6 cellular contexts compared by ENCODE assay signal in genomic region chr19:35775046-35775297, GRCh38. TPM values are rescaled to one million over a fixed set of nuclear protein-coding genes. Genes with fewer than 3 reads are reported as not detected.
DNase-seq lines count a peak whose midpoint lies in the region; ATAC-seq, FAIRE-seq and TF ChIP-seq lines count a peak whose summit lies in the region.

No MANE protein-coding gene starts in this region.

- peaks cover 33% of the 10 kb centered on the region for H3K4me1 Mint-ChIP-seq in nephron progenitor cell

- DNase-seq in GM23248 (no peak), K562 (ENCODE audit: extremely low read depth in 1 of 4, low spot score in 3 of 4) (no peak), nephron progenitor cell (no peak), aorta (no peak)

- H3K36me3 ChIP-seq in GM23248 (ENCODE audit: low read depth) (no peaks in the 10 kb centered on the region), K562 (ENCODE audit: control insufficient read depth, insufficient read depth, low read length) (peaks cover 15% of the 10 kb centered on the region; the same call in 2 of the 3 replicates), aorta (ENCODE audit: control insufficient read depth in 1 of 2, insufficient read depth in 2 of 2, low read length in 1 of 2) (no peaks in the 10 kb centered on the region)

- H3K9ac ChIP-seq in GM23248 (no peak overlapping the region), K562 (ENCODE audit: insufficient read depth in 1 of 2, low read depth in 2 of 2, low read length in 2 of 2) (peak overlapping the region; percentile 5 to 77; a peak in 2 of 4 replicates)

- no peak for TF ChIP-seq CTCF in K562 (IDR thresholded peaks at IDR 0.05 in 2 of 3, conservative IDR thresholded peaks at IDR 0.05 in 1 of 3; ENCODE audit: insufficient read depth in 2 of 3, low read depth in 1 of 3, low read length in 3 of 3)
- TF ChIP-seq CTCF in nephron progenitor cell (IDR thresholded peaks at IDR 0.05), result no peak

- ATAC-seq in K562, result peak; percentile 24
- ATAC-seq in aorta (ENCODE audit: low FRiP score), result no peak
- no peak for ATAC-seq in HG03095 (IDR thresholded peaks at IDR 0.05; ENCODE audit: unreplicated experiment)
- no peak for ATAC-seq in HG03025 (IDR thresholded peaks at IDR 0.05; ENCODE audit: low FRiP score, unreplicated experiment)

- intact Hi-C loops in K562 (cut with micrococcal nuclease), result no loop called here
- intact Hi-C loops in aorta (cut with DNase I), result loop anchor here in 1 of 2 donors (5.0 kb wide), 1 partner anchor 102 kb away; no protein-coding TSS in a partner anchor

- H3K27me3 Mint-ChIP-seq in nephron progenitor cell (ENCODE audit: low read depth, poor library complexity), result peaks cover 13% of the 10 kb centered on the region

- 2 to 4% methylated on average over 9 of the region's 9 CpGs for WGBS in GM23248 (ENCODE audit: low coverage in 1 of 2, low lambda C conversion rate in 2 of 2, missing lambda C conversion rate in 2 of 2), 2 experiments
- 0% methylated on average over 9 of the region's 9 CpGs for WGBS in K562 (ENCODE audit: insufficient coverage, low coverage, missing lambda C conversion rate)
- WGBS in aorta, 2 donors, result 8 to 14% methylated on average over 9 of the region's 9 CpGs

- no peak for TF ChIP-seq EP300 in K562 (IDR thresholded peaks at IDR 0.05; ENCODE audit: low read length)

- H2AFZ ChIP-seq in GM23248, result peak overlapping the region; percentile 75
- H2AFZ ChIP-seq in K562 (ENCODE audit: low read depth, low read length), result peak overlapping the region; percentile 85

- H3K79me2 ChIP-seq in GM23248 (ENCODE audit: insufficient read depth) (no peaks in the 10 kb centered on the region), K562 (ENCODE audit: control insufficient read depth, insufficient read depth, low read length) (peaks cover 5% of the 10 kb centered on the region; the same call in 1 of the 3 replicates)

- CTCF ChIA-PET in K562 (lab: Yijun Ruan, JAX; ENCODE audit: low intra/inter-chr PET ratio), result no interaction called here

- H4K20me1 ChIP-seq in GM23248 (ENCODE audit: insufficient read depth) (no peaks in the 10 kb centered on the region), K562 (replicated peaks; ENCODE audit: control insufficient read depth, insufficient read depth, low read length) (no peaks in the 10 kb centered on the region; the same call in 1 of the 2 replicates)

- no peak for FAIRE-seq in K562 (lab: Jason Lieb, UNC)

- H3F3A ChIP-seq in GM23248 (ENCODE audit: insufficient read depth), result peaks cover 12% of the 10 kb centered on the region

- H3K9me1 ChIP-seq in K562 (ENCODE audit: control insufficient read depth, insufficient read depth, low read length), result peaks cover 3% of the 10 kb centered on the region

- H3K36me3 Mint-ChIP-seq in nephron progenitor cell (ENCODE audit: low read depth), result peaks cover 9% of the 10 kb centered on the region

- no peaks in the 10 kb centered on the region for H3K9me2 ChIP-seq in GM23248 (ENCODE audit: insufficient read depth)

- TF ChIP-seq RAD21 in K562 (CRISPR knock-in tag; conservative IDR thresholded peaks at IDR 0.05 in 1 of 2, IDR thresholded peaks at IDR 0.05 in 1 of 2), result no peak

- POLR2A ChIA-PET in K562 (lab: Yijun Ruan, JAX), result interaction anchor here (0.8 to 1.4 kb wide), 2 partner anchors 10 to 31 kb away, joined by 3 read pairs; no protein-coding TSS in a partner anchor

- H3K27ac ChIP-seq in GM23248 (no peak overlapping the region), K562 (ENCODE audit: extremely low read depth, low read depth, low read length) (no peak overlapping the region), aorta (ENCODE audit: low read depth in 1 of 2, low read length in 2 of 2) (no peak overlapping the region)

- H3K9me3 ChIP-seq in GM23248 (ENCODE audit: low read depth), result no peaks in the 10 kb centered on the region
- H3K9me3 ChIP-seq in K562 (replicated peaks; ENCODE audit: control insufficient read depth, insufficient read depth, low read depth, low read length), result no peaks in the 10 kb centered on the region
- no peaks in the 10 kb centered on the region for H3K9me3 ChIP-seq in aorta (ENCODE audit: control insufficient read depth, low read length)

- no TSS peak for BruUV-seq in K562 (replicated peaks; lab: Mats Ljungman, UMichigan)

- peak overlapping the region; percentile 96 for H3K4me2 ChIP-seq in GM23248 (ENCODE audit: unreplicated experiment)
- peak overlapping the region; percentile 70 for H3K4me2 ChIP-seq in K562 (ENCODE audit: insufficient read depth, low read length)

- H3K27me3 ChIP-seq in GM23248 (replicated peaks; ENCODE audit: insufficient read depth) (no peaks in the 10 kb centered on the region), K562 (ENCODE audit: control insufficient read depth in 2 of 2, insufficient read depth in 2 of 2, low read length in 2 of 2) (no peaks in the 10 kb centered on the region), aorta (ENCODE audit: control insufficient read depth in 1 of 2, insufficient read depth in 2 of 2, low read length in 1 of 2) (no peaks in the 10 kb centered on the region)

- no peaks in the 10 kb centered on the region for H3K4me1 ChIP-seq in GM23248 (ENCODE audit: insufficient read depth)
- H3K4me1 ChIP-seq in K562 (replicated peaks in 1 of 2; ENCODE audit: control insufficient read depth in 2 of 2, insufficient read depth in 2 of 2, low read length in 2 of 2), result peaks cover 10 to 28% of the 10 kb centered on the region in 2 experiments
- H3K4me1 ChIP-seq in aorta (ENCODE audit: control insufficient read depth in 1 of 2, insufficient read depth in 2 of 2, low read length in 2 of 2), result no peaks in the 10 kb centered on the region

- H3K4me3 ChIP-seq in GM23248, result peak overlapping the region; percentile 72
- peak overlapping the region; percentile 57 for H3K4me3 ChIP-seq in K562
- no peak overlapping the region for H3K4me3 ChIP-seq in aorta (ENCODE audit: low read length in 2 of 2)

- no peak for TF ChIP-seq POLR2A in K562 (conservative IDR thresholded peaks at IDR 0.05)

- in situ Hi-C loops in GM23248 (cut with MboI), result no loop called here
- in situ Hi-C loops in K562 (cut with MboI), result no loop called here

- H3K27ac Mint-ChIP-seq in nephron progenitor cell, result no peak overlapping the region

- no peaks in the 10 kb centered on the region for H3K9me3 Mint-ChIP-seq in nephron progenitor cell

- peak overlapping the region; percentile 89 for H3K4me3 Mint-ChIP-seq in nephron progenitor cell

RNA-seq across cellular contexts. Expression of gene ARHGAP33, which starts 0.4 kb away (rescaled TPM):
- total RNA-seq in GM23248 (2014; rRNA removed; shearing (Covaris generic)), result 2.0 and 24.9 TPM in 2 replicates
- polyA plus RNA-seq in GM23248 (2016; fragmentation: Nextera tagmentation; extraction: Ambion mirVana) (1.1 and 1.9 TPM in 2 replicates), K562 (2011; rRNA removed) (1.9 and 10.4 TPM in 2 replicates), K562 (2014; fragmentation: Illumina TruSeq; extraction: Trizol) (4.9 and 10.3 TPM in 2 replicates), K562 (2014; fragmentation: Nextera tagmentation; extraction: Ambion mirVana) (under 1 TPM in 1 of 2 experiments, not detected in 1; 0.06 TPM), K562 (2014; rRNA removed) (11.1 and 14.9 TPM in 2 replicates), aorta (10 to 100 TPM in 1 of 2 donors, 1 to 10 TPM in 1; 1.9 to 22.1 TPM)
- 35.5 and 126 TPM in 2 replicates for total RNA-seq in K562 (2011; cell fraction: chromatin; rRNA removed; ENCODE audit: low replicate concordance)
- total RNA-seq in K562 (2011; cell fraction: nucleolus; rRNA removed), result 56.0 and 101 TPM in 2 replicates
- 38.6 and 40.3 TPM in 2 replicates for total RNA-seq in K562 (2011; cell fraction: nucleoplasm; rRNA removed)
- total RNA-seq in K562 (2014; rRNA removed) (1.2 and 3.3 TPM in 2 replicates), K562 (2014; rRNA removed; fragmentation: Illumina TruSeq; extraction: Trizol) (0.41 and 1.0 TPM in 2 replicates), K562 (2015; rRNA removed; fragmentation: Illumina TruSeq; extraction: Trizol) (1.2 and 1.6 TPM in 2 replicates), K562 (2021) (13.0 and 26.6 TPM in 2 replicates), aorta (10 to 100 TPM; 12.3 to 27.8 TPM)
- 3.1 and 4.1 TPM in 2 replicates for polyA plus RNA-seq in K562 (2011; cell fraction: cytosol; rRNA removed)
- 68.3 and 69.9 TPM in 2 replicates for polyA plus RNA-seq in K562 (2011; cell fraction: nucleus; rRNA removed)
- polyA plus RNA-seq in K562 (2012), result 39.5 and 41.4 TPM in 2 replicates
- polyA minus RNA-seq in K562 (2011; rRNA and poly(A)+ RNA removed), result 3.1 and 5.0 TPM in 2 replicates
- polyA minus RNA-seq in K562 (2011; cell fraction: cytosol; rRNA and poly(A)+ RNA removed), result 2.6 and 4.1 TPM in 2 replicates
- 21.0 and 24.0 TPM in 2 replicates for polyA minus RNA-seq in K562 (2011; cell fraction: nucleus; rRNA and poly(A)+ RNA removed)

RNA-seq across cellular contexts. Expression of gene PROSER3, which starts 17.0 kb away (rescaled TPM):
- total RNA-seq in GM23248 (2014; rRNA removed; shearing (Covaris generic)), result 2.7 and 7.6 TPM in 2 replicates
- polyA plus RNA-seq in GM23248 (2016; fragmentation: Nextera tagmentation; extraction: Ambion mirVana) (10.9 and 12.6 TPM in 2 replicates), K562 (2011; rRNA removed) (6.3 and 14.0 TPM in 2 replicates), K562 (2014; fragmentation: Illumina TruSeq; extraction: Trizol) (32.4 and 33.3 TPM in 2 replicates), K562 (2014; fragmentation: Nextera tagmentation; extraction: Ambion mirVana) (1 to 10 TPM; 1.0 to 1.5 TPM), K562 (2014; rRNA removed) (12.8 and 14.7 TPM in 2 replicates), aorta (10 to 100 TPM in 1 of 2 donors, 1 to 10 TPM in 1; 4.1 to 18.7 TPM)
- 64.1 and 158 TPM in 2 replicates for total RNA-seq in K562 (2011; cell fraction: chromatin; rRNA removed; ENCODE audit: low replicate concordance)
- total RNA-seq in K562 (2011; cell fraction: nucleolus; rRNA removed), result 52.5 and 58.5 TPM in 2 replicates
- total RNA-seq in K562 (2011; cell fraction: nucleoplasm; rRNA removed), result 66.7 and 109 TPM in 2 replicates
- total RNA-seq in K562 (2014; rRNA removed) (3.5 and 8.6 TPM in 2 replicates), K562 (2014; rRNA removed; fragmentation: Illumina TruSeq; extraction: Trizol) (4.2 and 5.1 TPM in 2 replicates), K562 (2015; rRNA removed; fragmentation: Illumina TruSeq; extraction: Trizol) (4.3 and 5.7 TPM in 2 replicates), K562 (2021) (33.2 and 39.5 TPM in 2 replicates), aorta (10 to 100 TPM; 18.7 to 19.6 TPM)
- polyA plus RNA-seq in K562 (2011; cell fraction: cytosol; rRNA removed), result 7.7 and 11.7 TPM in 2 replicates
- polyA plus RNA-seq in K562 (2011; cell fraction: nucleus; rRNA removed), result 29.7 and 50.1 TPM in 2 replicates
- polyA plus RNA-seq in K562 (2012), result 17.2 and 22.4 TPM in 2 replicates
- polyA minus RNA-seq in K562 (2011; rRNA and poly(A)+ RNA removed), result 9.2 and 10.3 TPM in 2 replicates
- polyA minus RNA-seq in K562 (2011; cell fraction: cytosol; rRNA and poly(A)+ RNA removed), result 15.5 and 16.1 TPM in 2 replicates
- 10.3 and 12.0 TPM in 2 replicates for polyA minus RNA-seq in K562 (2011; cell fraction: nucleus; rRNA and poly(A)+ RNA removed)

RNA-seq across cellular contexts. Expression of gene HSPB6, which starts 18.1 kb away (rescaled TPM):
- total RNA-seq in GM23248 (2014; rRNA removed; shearing (Covaris generic)), result 14.1 and 24.3 TPM in 2 replicates
- polyA plus RNA-seq in GM23248 (2016; fragmentation: Nextera tagmentation; extraction: Ambion mirVana) (220 and 238 TPM in 2 replicates), K562 (2011; rRNA removed) (0.05 TPM in 1 of 2 replicates, not detected in the other), K562 (2014; fragmentation: Illumina TruSeq; extraction: Trizol) (0.14 TPM in 1 of 2 replicates, not detected in the other), K562 (2014; fragmentation: Nextera tagmentation; extraction: Ambion mirVana) (not detected), K562 (2014; rRNA removed) (not detected in 2 replicates), aorta (100 to 1,000 TPM in 1 of 2 donors, 10 to 100 TPM in 1; 73.9 to 131 TPM)
- total RNA-seq in K562 (2011; cell fraction: chromatin; rRNA removed; ENCODE audit: low replicate concordance), result 0.32 TPM in 1 of 2 replicates, not detected in the other
- total RNA-seq in K562 (2011; cell fraction: nucleolus; rRNA removed), result 0.50 and 0.92 TPM in 2 replicates
- total RNA-seq in K562 (2011; cell fraction: nucleoplasm; rRNA removed), result not detected in 2 replicates
- total RNA-seq in K562 (2014; rRNA removed) (not detected in 2 replicates), K562 (2014; rRNA removed; fragmentation: Illumina TruSeq; extraction: Trizol) (not detected in 2 replicates), K562 (2015; rRNA removed; fragmentation: Illumina TruSeq; extraction: Trizol) (not detected in 2 replicates), K562 (2021) (0.40 and 0.55 TPM in 2 replicates), aorta (100 to 1,000 TPM; 148 to 152 TPM)
- 0.10 and 0.13 TPM in 2 replicates for polyA plus RNA-seq in K562 (2011; cell fraction: cytosol; rRNA removed)
- 0.24 and 0.63 TPM in 2 replicates for polyA plus RNA-seq in K562 (2011; cell fraction: nucleus; rRNA removed)
- polyA plus RNA-seq in K562 (2012), result 0.07 and 0.51 TPM in 2 replicates
- polyA minus RNA-seq in K562 (2011; rRNA and poly(A)+ RNA removed), result 0.15 TPM in 1 of 2 replicates, not detected in the other
- polyA minus RNA-seq in K562 (2011; cell fraction: cytosol; rRNA and poly(A)+ RNA removed), result not detected in 2 replicates
- polyA minus RNA-seq in K562 (2011; cell fraction: nucleus; rRNA and poly(A)+ RNA removed), result 0.22 TPM in 1 of 2 replicates, not detected in the other

RNA-seq across cellular contexts. Expression of gene LIN37, which starts 26.6 kb away (rescaled TPM):
- total RNA-seq in GM23248 (2014; rRNA removed; shearing (Covaris generic)), result 12.0 and 12.3 TPM in 2 replicates
- polyA plus RNA-seq in GM23248 (2016; fragmentation: Nextera tagmentation; extraction: Ambion mirVana) (9.5 and 9.7 TPM in 2 replicates), K562 (2011; rRNA removed) (4.4 and 8.7 TPM in 2 replicates), K562 (2014; fragmentation: Illumina TruSeq; extraction: Trizol) (11.5 and 14.4 TPM in 2 replicates), K562 (2014; fragmentation: Nextera tagmentation; extraction: Ambion mirVana) (1 to 10 TPM; 1.2 to 3.1 TPM), K562 (2014; rRNA removed) (9.0 and 12.5 TPM in 2 replicates), aorta (10 to 100 TPM; 13.1 to 91.2 TPM)
- total RNA-seq in K562 (2011; cell fraction: chromatin; rRNA removed; ENCODE audit: low replicate concordance), result 16.9 and 59.4 TPM in 2 replicates
- total RNA-seq in K562 (2011; cell fraction: nucleolus; rRNA removed), result 32.5 and 40.4 TPM in 2 replicates
- 22.7 and 31.1 TPM in 2 replicates for total RNA-seq in K562 (2011; cell fraction: nucleoplasm; rRNA removed)
- total RNA-seq in K562 (2014; rRNA removed) (7.7 and 10.3 TPM in 2 replicates), K562 (2014; rRNA removed; fragmentation: Illumina TruSeq; extraction: Trizol) (5.0 and 5.7 TPM in 2 replicates), K562 (2015; rRNA removed; fragmentation: Illumina TruSeq; extraction: Trizol) (8.5 and 8.6 TPM in 2 replicates), K562 (2021) (9.2 TPM in 2 replicates), aorta (10 to 100 TPM; 10.6 to 13.3 TPM)
- polyA plus RNA-seq in K562 (2011; cell fraction: cytosol; rRNA removed), result 11.6 and 13.7 TPM in 2 replicates
- 45.6 and 54.7 TPM in 2 replicates for polyA plus RNA-seq in K562 (2011; cell fraction: nucleus; rRNA removed)
- polyA plus RNA-seq in K562 (2012), result 7.4 and 16.7 TPM in 2 replicates
- 4.6 and 4.8 TPM in 2 replicates for polyA minus RNA-seq in K562 (2011; rRNA and poly(A)+ RNA removed)
- 12.8 and 14.8 TPM in 2 replicates for polyA minus RNA-seq in K562 (2011; cell fraction: cytosol; rRNA and poly(A)+ RNA removed)
- polyA minus RNA-seq in K562 (2011; cell fraction: nucleus; rRNA and poly(A)+ RNA removed), result 13.2 and 21.9 TPM in 2 replicates

RNA-seq across cellular contexts. Expression of gene PSENEN, which starts 29.5 kb away (rescaled TPM):
- total RNA-seq in GM23248 (2014; rRNA removed; shearing (Covaris generic)), result 15.7 and 21.6 TPM in 2 replicates
- 99.7 and 108 TPM in 2 replicates for polyA plus RNA-seq in GM23248 (2016; fragmentation: Nextera tagmentation; extraction: Ambion mirVana)
- 14.8 and 25.8 TPM in 2 replicates for total RNA-seq in K562 (2011; cell fraction: chromatin; rRNA removed; ENCODE audit: low replicate concordance)
- total RNA-seq in K562 (2011; cell fraction: nucleolus; rRNA removed), result 38.7 and 45.7 TPM in 2 replicates
- 23.4 and 27.6 TPM in 2 replicates for total RNA-seq in K562 (2011; cell fraction: nucleoplasm; rRNA removed)
- total RNA-seq in K562 (2014; rRNA removed), result 42.3 and 49.6 TPM in 2 replicates
- total RNA-seq in K562 (2014; rRNA removed; fragmentation: Illumina TruSeq; extraction: Trizol), result 48.0 and 53.3 TPM in 2 replicates
- 59.0 and 61.1 TPM in 2 replicates for total RNA-seq in K562 (2015; rRNA removed; fragmentation: Illumina TruSeq; extraction: Trizol)
- 63.1 and 65.7 TPM in 2 replicates for total RNA-seq in K562 (2021)
- 29.6 and 34.5 TPM in 2 replicates for polyA plus RNA-seq in K562 (2011; rRNA removed)
- 47.5 and 76.3 TPM in 2 replicates for polyA plus RNA-seq in K562 (2011; cell fraction: cytosol; rRNA removed)
- polyA plus RNA-seq in K562 (2011; cell fraction: nucleus; rRNA removed), result 25.2 and 26.0 TPM in 2 replicates
- 61.9 and 63.5 TPM in 2 replicates for polyA plus RNA-seq in K562 (2012)
- 54.2 and 58.6 TPM in 2 replicates for polyA plus RNA-seq in K562 (2014; fragmentation: Illumina TruSeq; extraction: Trizol)
- 100 to 1,000 TPM; 261 to 299 TPM for polyA plus RNA-seq in K562 (2014; fragmentation: Nextera tagmentation; extraction: Ambion mirVana)
- 76.5 and 79.2 TPM in 2 replicates for polyA plus RNA-seq in K562 (2014; rRNA removed)
- 22.1 and 30.1 TPM in 2 replicates for polyA minus RNA-seq in K562 (2011; rRNA and poly(A)+ RNA removed)
- 10.7 and 13.5 TPM in 2 replicates for polyA minus RNA-seq in K562 (2011; cell fraction: cytosol; rRNA and poly(A)+ RNA removed)
- 5.4 and 7.6 TPM in 2 replicates for polyA minus RNA-seq in K562 (2011; cell fraction: nucleus; rRNA and poly(A)+ RNA removed)
- total RNA-seq in aorta, result 10 to 100 TPM; 32.9 to 37.0 TPM
- polyA plus RNA-seq in aorta, result 10 to 100 TPM; 32.4 to 59.2 TPM

Comparison
In these comparisons a context has a peak if more than half of its experiments do, and no peak if none do; other contexts are left out.
1. H3K4me3 ChIP-seq: peak in GM23248 (single experiment) and K562 (single experiment); none in aorta (0 of 2).